In the genomic region with DNA sequence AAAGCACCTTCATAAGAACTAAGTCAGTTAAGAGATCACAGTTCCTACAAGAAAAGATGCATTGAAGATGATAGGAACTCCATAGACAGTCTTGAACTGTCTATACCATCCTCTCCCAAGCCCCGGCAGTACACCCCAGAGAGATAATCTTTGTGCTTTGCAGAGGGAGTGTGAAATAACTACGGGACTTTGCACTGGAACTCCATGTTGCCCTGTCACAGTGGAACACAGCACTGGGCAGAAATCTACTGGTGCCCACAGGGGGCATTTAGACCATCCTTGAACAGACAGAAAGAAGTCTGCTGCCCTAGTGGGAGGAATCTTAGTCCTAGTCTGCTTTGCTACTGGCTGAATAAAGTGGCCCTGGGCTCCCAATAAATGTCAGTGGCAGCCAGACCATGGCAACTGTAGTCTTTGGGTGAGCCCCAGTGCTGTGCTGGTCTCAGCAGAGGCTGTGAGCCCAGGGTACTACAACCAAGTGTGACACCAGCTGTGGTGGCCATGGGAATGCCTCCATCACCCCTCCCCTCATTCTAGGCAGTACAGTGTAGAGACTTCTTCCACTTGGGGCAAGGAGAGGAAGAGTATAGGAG, we compare ENCODE assay signal across 2 cellular contexts.
TF ChIP-seq lines count a peak whose summit lies in the region.

No MANE protein-coding gene starts in this region.

TF ChIP-seq in HCT116, 20 proteins besides CTCF, POLR2A, EP300 and RAD21 (continued from another document):
- no peak for TF ChIP-seq ELF1 (IDR thresholded peaks at IDR 0.05; ENCODE audit: borderline replicate concordance, low read depth)
- TF ChIP-seq SRF (IDR thresholded peaks at IDR 0.05; ENCODE audit: low read depth): no peak
- TF ChIP-seq TCF7L2 (IDR thresholded peaks at IDR 0.05; ENCODE audit: borderline replicate concordance, extremely low read depth, insufficient read depth, insufficient read length): no peak
- no peak for TF ChIP-seq CEBPB (IDR thresholded peaks at IDR 0.05; ENCODE audit: low read depth)

TF ChIP-seq in K562, 482 proteins besides CTCF, POLR2A, EP300 and RAD21 (continued from another document):
- TF ChIP-seq ZNF143 (CRISPR knock-in tag; IDR thresholded peaks at IDR 0.05): no peak
- TF ChIP-seq TFAP4 (CRISPR knock-in tag; IDR thresholded peaks at IDR 0.05; ENCODE audit: borderline replicate concordance): 0 out of 2 replicates have a peak, but pooled peaks have one; percentile 14
